8 cellular contexts compared by ENCODE assay signal in the genomic region with DNA sequence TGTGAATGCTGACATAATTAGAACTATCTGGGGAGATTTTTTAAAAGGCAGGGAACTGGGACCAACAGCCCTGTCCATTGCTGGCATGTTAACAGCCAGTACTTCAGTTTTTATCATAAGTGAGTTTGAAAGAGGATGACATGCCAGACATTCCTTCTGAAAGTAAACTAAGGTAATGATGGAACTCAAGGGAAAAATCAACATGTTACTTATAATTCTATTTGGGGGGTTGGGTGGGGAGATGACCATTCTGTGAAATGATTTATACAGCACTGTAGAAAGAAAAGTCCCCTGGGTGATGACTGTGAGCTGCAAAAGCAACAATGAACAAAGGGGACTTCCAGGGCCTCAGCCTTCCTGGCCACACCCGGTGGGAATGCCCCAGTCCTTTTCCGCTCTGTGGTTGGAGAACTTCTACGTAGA. TPM values are rescaled to one million over a fixed set of nuclear protein-coding genes. Genes with fewer than 3 reads are reported as not detected.
DNase-seq lines count a peak whose midpoint lies in the region; ATAC-seq, FAIRE-seq and TF ChIP-seq lines count a peak whose summit lies in the region.

No MANE protein-coding gene starts in this region.

- CTCF ChIA-PET in A673 (lab: Charles Lee) (no interaction called here), endothelial cell of umbilical vein (lab: Charles Lee) (interaction anchor here (1.2 to 1.5 kb wide), 2 partner anchors 54 to 218 kb away, joined by 3 to 5 read pairs; no protein-coding TSS in a partner anchor)

- H3K36me3 ChIP-seq in A673 (ENCODE audit: insufficient read depth, low read length, poor library complexity, severe bottlenecking): no peaks in the 10 kb centered on the region
- H3K36me3 ChIP-seq in endothelial cell of umbilical vein (ENCODE audit: control insufficient read depth in 2 of 2, extremely low read depth in 1 of 2, insufficient read depth in 2 of 2, low read length in 2 of 2): no peaks in the 10 kb centered on the region
- H3K36me3 ChIP-seq in osteoblast (ENCODE audit: insufficient read depth, low read length): no peaks in the 10 kb centered on the region

- POLR2A ChIA-PET in A673 (lab: Charles Lee; ENCODE audit: low non-redundant PET): no interaction called here
- POLR2A ChIA-PET in endothelial cell of umbilical vein (lab: Charles Lee): no interaction called here

- DNase-seq in A673 (ENCODE audit: low spot score): peak; percentile 45
- peak; percentile 86 for DNase-seq in endothelial cell of umbilical vein (ENCODE audit: low read depth, low spot score)
- DNase-seq in osteoblast (ENCODE audit: insufficient read length, low spot score, missing footprints): peak; percentile 93
- no peak for DNase-seq in effector CD4-positive, alpha-beta T cell

- no peak for TF ChIP-seq POLR2A in endothelial cell of umbilical vein (IDR thresholded peaks at IDR 0.05; ENCODE audit: low read depth, low read length)

- H3K27ac ChIP-seq in A673 (ENCODE audit: low read depth, low read length, poor library complexity, severe bottlenecking): peak overlapping the region; percentile 35
- H3K27ac ChIP-seq in endothelial cell of umbilical vein (ENCODE audit: insufficient read depth, low read depth, low read length): peak overlapping the region; percentile 90
- H3K27ac ChIP-seq in osteoblast (ENCODE audit: low read depth, low read length): peak overlapping the region; percentile 95

- H4K20me1 ChIP-seq in endothelial cell of umbilical vein (replicated peaks; ENCODE audit: control insufficient read depth, extremely low read depth, insufficient read depth, low read length) (no peaks in the 10 kb centered on the region), osteoblast (ENCODE audit: insufficient read depth, low read length) (no peaks in the 10 kb centered on the region)

- H3K79me2 ChIP-seq in endothelial cell of umbilical vein (ENCODE audit: control insufficient read depth, insufficient read depth, low read length) (no peaks in the 10 kb centered on the region), osteoblast (ENCODE audit: insufficient read depth, low read length) (no peaks in the 10 kb centered on the region)

- intact Hi-C loops in A673 (cut with micrococcal nuclease; ENCODE audit: unreplicated experiment): no loop called here
- intact Hi-C loops in endothelial cell of umbilical vein (cut with micrococcal nuclease): loop anchor here (1.0 to 2.0 kb wide), 5 partner anchors 16 to 158 kb away; no protein-coding TSS in a partner anchor

- H3K27me3 ChIP-seq in A673 (replicated peaks; ENCODE audit: insufficient read depth, low read depth, low read length, poor library complexity) (no peaks in the 10 kb centered on the region), endothelial cell of umbilical vein (ENCODE audit: control insufficient read depth in 2 of 2, insufficient read depth in 2 of 2, low read length in 2 of 2) (no peaks in the 10 kb centered on the region), osteoblast (ENCODE audit: insufficient read depth, low read length) (no peaks in the 10 kb centered on the region)

- peak overlapping the region; percentile 12 for H2AFZ ChIP-seq in endothelial cell of umbilical vein (ENCODE audit: low read depth, low read length)
- peak overlapping the region; percentile 80 for H2AFZ ChIP-seq in osteoblast (ENCODE audit: low read length)

- H3K4me3 ChIP-seq in A673 (ENCODE audit: low read depth, low read length, poor library complexity, severe bottlenecking) (no peak overlapping the region), endothelial cell of umbilical vein (replicated peaks in 1 of 3; ENCODE audit: insufficient read depth in 1 of 3, low read depth in 1 of 3, low read length in 3 of 3) (no peak overlapping the region), osteoblast (ENCODE audit: insufficient read depth, low read length) (peak overlapping the region; percentile 26)

- H3K9me1 ChIP-seq in endothelial cell of umbilical vein (replicated peaks; ENCODE audit: control insufficient read depth, extremely low read depth, insufficient read depth, low read length): no peaks in the 10 kb centered on the region

- TF ChIP-seq CTCF in A673 (conservative IDR thresholded peaks at IDR 0.05; ENCODE audit: low read depth, low read length) (no peak), endothelial cell of umbilical vein (IDR thresholded peaks at IDR 0.05; ENCODE audit: extremely low read depth in 1 of 2, insufficient read depth in 1 of 2, low read depth in 1 of 2, low read length in 2 of 2) (no peak), osteoblast (IDR thresholded peaks at IDR 0.05; ENCODE audit: extremely low read depth, low read depth, low read length) (no peak)

- dilution Hi-C loops in endothelial cell of umbilical vein (cut with MboI; ENCODE audit: extremely low pct_ligation_motif_present, low sequenced_read_pairs): no loop called here

- peak overlapping the region; percentile 51 for H3K4me2 ChIP-seq in endothelial cell of umbilical vein (ENCODE audit: insufficient read depth, low read length)
- H3K4me2 ChIP-seq in osteoblast (ENCODE audit: insufficient read depth, low read length): peak overlapping the region; percentile 73

- H3K9me3 ChIP-seq in A673 (ENCODE audit: low read depth, low read length, poor library complexity, severe bottlenecking) (no peaks in the 10 kb centered on the region), endothelial cell of umbilical vein (replicated peaks; ENCODE audit: control insufficient read depth, insufficient read depth, low read length) (no peaks in the 10 kb centered on the region), osteoblast (ENCODE audit: low read depth, low read length) (no peaks in the 10 kb centered on the region)

- ATAC-seq in GM19395 (IDR thresholded peaks at IDR 0.05; ENCODE audit: unreplicated experiment) (peak; percentile 67), HG02973 (IDR thresholded peaks at IDR 0.05; ENCODE audit: unreplicated experiment) (no peak), GM18909 (IDR thresholded peaks at IDR 0.05; ENCODE audit: poor library complexity, unreplicated experiment) (no peak)

- H3K9ac ChIP-seq in endothelial cell of umbilical vein (replicated peaks; ENCODE audit: extremely low read depth, insufficient read depth, low read length): peak overlapping the region; percentile 53

- BruUV-seq in A673 (replicated peaks; lab: Mats Ljungman, UMichigan) (no TSS peak), endothelial cell of umbilical vein (replicated peaks; lab: Mats Ljungman, UMichigan) (TSS peak; percentile 89)

- no peak; the same call in 1 of the 2 replicates for TF ChIP-seq RAD21 in Ishikawa (IDR thresholded peaks at IDR 0.05; ENCODE audit: low read depth)

- peak; percentile 69 for FAIRE-seq in endothelial cell of umbilical vein (lab: Jason Lieb, UNC)

- H3K4me1 ChIP-seq in A673 (ENCODE audit: insufficient read depth, low read length, poor library complexity, severe bottlenecking) (peaks cover 13% of the 10 kb centered on the region), endothelial cell of umbilical vein (ENCODE audit: control insufficient read depth, extremely low read depth, insufficient read depth, low read length) (peaks cover 16% of the 10 kb centered on the region), osteoblast (ENCODE audit: insufficient read depth, low read length) (peaks cover 15% of the 10 kb centered on the region)

- TF ChIP-seq EP300 in Ishikawa (IDR thresholded peaks at IDR 0.05; ENCODE audit: borderline replicate concordance): no peak

TF ChIP-seq in Ishikawa, 13 proteins besides CTCF, POLR2A, EP300 and RAD21:
- TF ChIP-seq, protein P1, sequence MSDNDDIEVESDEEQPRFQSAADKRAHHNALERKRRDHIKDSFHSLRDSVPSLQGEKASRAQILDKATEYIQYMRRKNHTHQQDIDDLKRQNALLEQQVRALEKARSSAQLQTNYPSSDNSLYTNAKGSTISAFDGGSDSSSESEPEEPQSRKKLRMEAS (IDR thresholded peaks at IDR 0.05): no peak
- TF ChIP-seq TEAD4 (IDR thresholded peaks at IDR 0.05): peak; percentile 38
TF ChIP-seq in Ishikawa: peak in this region for 1.

TF ChIP-seq in endothelial cell of umbilical vein, 7 proteins besides CTCF, POLR2A, EP300 and RAD21:
- TF ChIP-seq JUN (IDR thresholded peaks at IDR 0.05; ENCODE audit: borderline replicate concordance, insufficient read depth, insufficient read length, low read depth): peak; percentile 15
- no peak for TF ChIP-seq MYC (IDR thresholded peaks at IDR 0.05; ENCODE audit: low read depth, low read length)
- TF ChIP-seq FOS (IDR thresholded peaks at IDR 0.05; ENCODE audit: borderline replicate concordance, insufficient read depth, low read length): no peak
- TF ChIP-seq POLR2AphosphoS5 (IDR thresholded peaks at IDR 0.05; ENCODE audit: insufficient read depth, low read depth, low read length): peak; percentile 47
- TF ChIP-seq, protein P1 (IDR thresholded peaks at IDR 0.05; ENCODE audit: insufficient read depth, insufficient read length): no peak
- TF ChIP-seq EZH2 (IDR thresholded peaks at IDR 0.05; ENCODE audit: borderline replicate concordance, low read depth, low read length, severe bottlenecking): no peak
TF ChIP-seq in endothelial cell of umbilical vein: peak in this region for 2.

RNA-seq across cellular contexts. Expression of a gene that starts 5.4 kb away (rescaled TPM):
- total RNA-seq in A673 (2021): 0.11 and 0.26 TPM in 2 replicates
- total RNA-seq in endothelial cell of umbilical vein: 0.82 and 4.0 TPM in 2 replicates
- 0.14 and 0.23 TPM in 2 replicates for polyA plus RNA-seq in endothelial cell of umbilical vein
- polyA plus RNA-seq in endothelial cell of umbilical vein (2011; cell fraction: cytosol; rRNA removed): 0.22 and 0.23 TPM in 2 replicates
- 0.94 and 1.4 TPM in 2 replicates for polyA plus RNA-seq in endothelial cell of umbilical vein (2011; cell fraction: nucleus; rRNA removed)
- 29.2 and 52.7 TPM in 2 replicates for polyA plus RNA-seq in endothelial cell of umbilical vein (2012)
- polyA minus RNA-seq in endothelial cell of umbilical vein: 0.42 and 0.90 TPM in 2 replicates
- not detected for polyA minus RNA-seq in endothelial cell of umbilical vein (2011; cell fraction: cytosol; rRNA and poly(A)+ RNA removed)
- polyA minus RNA-seq in endothelial cell of umbilical vein (2011; cell fraction: nucleus; rRNA and poly(A)+ RNA removed): 0.96 and 1.8 TPM in 2 replicates
- total RNA-seq in osteoblast: 3.3 and 3.5 TPM in 2 replicates

Comparison
In these comparisons a context has a peak if more than half of its experiments do, and no peak if none do; other contexts are left out.
1. H3K27ac ChIP-seq: peak in every context shown above with its lines; median percentile 95 in osteoblast; 90 in endothelial cell of umbilical vein; 35 in A673.